Comparison of ENCODE assay signal across 7 cellular contexts in the genomic region with DNA sequence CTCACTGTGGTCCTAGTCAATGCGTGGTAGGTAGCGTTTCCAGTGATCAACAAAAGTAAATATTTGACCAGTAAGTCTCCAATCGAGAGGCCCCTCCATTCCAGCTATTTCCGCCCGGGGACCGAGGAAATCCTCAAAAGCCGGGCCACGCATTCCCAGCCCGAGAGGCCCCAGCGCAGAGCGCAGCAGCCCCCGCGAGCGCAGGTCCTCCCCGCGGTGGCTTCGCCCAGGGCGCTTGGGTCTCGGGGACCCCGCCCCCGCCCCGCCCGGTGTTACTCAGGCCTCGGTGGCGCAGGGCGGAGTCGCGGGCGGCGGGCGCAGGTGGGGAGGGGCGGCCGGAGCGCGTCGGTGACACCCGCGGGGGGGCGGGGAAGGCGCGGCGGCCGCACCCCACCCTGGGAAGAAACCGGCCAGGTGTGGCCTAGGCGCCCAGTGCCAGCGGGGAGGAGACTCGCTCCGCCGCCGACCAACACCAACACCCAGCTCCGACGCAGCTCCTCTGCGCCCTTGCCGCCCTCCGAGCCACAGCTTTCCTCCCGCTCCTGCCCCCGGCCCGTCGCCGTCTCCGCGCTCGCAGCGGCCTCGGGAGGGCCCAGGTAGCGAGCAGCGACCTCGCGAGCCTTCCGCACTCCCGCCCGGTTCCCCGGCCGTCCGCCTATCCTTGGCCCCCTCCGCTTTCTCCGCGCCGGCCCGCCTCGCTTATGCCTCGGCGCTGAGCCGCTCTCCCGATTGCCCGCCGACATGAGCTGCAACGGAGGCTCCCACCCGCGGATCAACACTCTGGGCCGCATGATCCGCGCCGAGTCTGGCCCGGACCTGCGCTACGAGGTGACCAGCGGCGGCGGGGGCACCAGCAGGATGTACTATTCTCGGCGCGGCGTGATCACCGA. TPM values are rescaled to one million over a fixed set of nuclear protein-coding genes. Genes with fewer than 3 reads are reported as not detected.
A peak's percentile ranks its signal among the peaks of the same experiment; 100 is the strongest.
DNase-seq lines count a peak whose midpoint lies in the region; ATAC-seq, FAIRE-seq and TF ChIP-seq lines count a peak whose summit lies in the region.

Gene DSP, plus strand, starts transcription at position 497 of the 890 bp plus-strand sequence. Its CDS starts 245 bp downstream, at position 742.

- no peaks in the 10 kb centered on the region for H3K9me3 ChIP-seq in ovary

- H3K27me3 ChIP-seq in ovary: no peaks in the 10 kb centered on the region

- no peak for TF ChIP-seq EP300 in ovary (IDR thresholded peaks at IDR 0.05)

- H3K36me3 ChIP-seq in ovary: no peaks in the 10 kb centered on the region

- no peak within 1 kb of the TSS for H3K27ac ChIP-seq in ovary

- no peaks in the 10 kb centered on the region for H3K4me1 Mint-ChIP-seq in activated T-helper 17 cell treated with anti-CD3 and anti-CD28 coated beads, Interleukin-2, amount 50 U/mL, for 72 hours

- H3K27me3 Mint-ChIP-seq in activated T-helper 17 cell treated with anti-CD3 and anti-CD28 coated beads, Interleukin-2, amount 50 U/mL, for 72 hours: peaks cover 57% of the 10 kb centered on the region

- H3K4me3 Mint-ChIP-seq in activated T-helper 17 cell treated with anti-CD3 and anti-CD28 coated beads, Interleukin-2, amount 50 U/mL, for 72 hours: peak within 1 kb of the TSS; percentile 68

- H3K4me1 ChIP-seq in ovary (ENCODE audit: insufficient read depth): peaks cover 3% of the 10 kb centered on the region

- intact Hi-C loops in Right ventricle myocardium inferior (cut with DNase I): loop anchor here (1.0 to 2.0 kb wide), 3 partner anchors 19 to 116 kb away; no protein-coding TSS in a partner anchor
- intact Hi-C loops in ovary (cut with DNase I): no loop called here

- FAIRE-seq in H54 (lab: Jason Lieb, UNC): no peak

- peak; percentile 78 for ATAC-seq in activated T-helper 17 cell treated with anti-CD3 and anti-CD28 coated beads, Interleukin-2, amount 50 U/mL, for 72 hours (replicated peaks)
- ATAC-seq in Right ventricle myocardium inferior (peak; percentile 81), GM18498 (IDR thresholded peaks at IDR 0.05; ENCODE audit: unreplicated experiment) (no peak)

- H3K9me3 Mint-ChIP-seq in activated T-helper 17 cell treated with anti-CD3 and anti-CD28 coated beads, Interleukin-2, amount 50 U/mL, for 72 hours: no peaks in the 10 kb centered on the region

- TF ChIP-seq CTCF in GM12865 (IDR thresholded peaks at IDR 0.05; ENCODE audit: insufficient read depth, low read depth, low read length, missing control alignments) (no peak), ovary (IDR thresholded peaks at IDR 0.05) (no peak)

- DNase-seq in GM12865 (ENCODE audit: low read depth) (peak; percentile 9), NCI-H128 (lab: John Stamatoyannopoulos, UW; ENCODE audit: unreplicated experiment) (peak; percentile 44), Right ventricle myocardium inferior (ENCODE audit: missing footprints) (peak; percentile 85), ovary (peak in 4 of 5 donors; percentile 10 to 38 (median 19)), H54 (ENCODE audit: insufficient read length, low spot score) (no peak)

- WGBS in ovary, 3 donors: 0 to 1% (median 0%) methylated on average over 43 to 105 of the region's 105 CpGs

- H3K36me3 Mint-ChIP-seq in activated T-helper 17 cell treated with anti-CD3 and anti-CD28 coated beads, Interleukin-2, amount 50 U/mL, for 72 hours (ENCODE audit: low read depth): no peaks in the 10 kb centered on the region

- no peak within 1 kb of the TSS for H3K27ac Mint-ChIP-seq in activated T-helper 17 cell treated with anti-CD3 and anti-CD28 coated beads, Interleukin-2, amount 50 U/mL, for 72 hours

- TF ChIP-seq POLR2A in ovary (IDR thresholded peaks at IDR 0.05): no peak
- TF ChIP-seq POLR2A in H54 (IDR thresholded peaks at IDR 0.05; ENCODE audit: low read depth, low read length): no peak

- peak within 1 kb of the TSS; percentile 11; the same call in 1 of the 2 replicates for H3K4me3 ChIP-seq in GM12865 (ENCODE audit: low read depth, low read length)
- peak within 1 kb of the TSS; percentile 47 for H3K4me3 ChIP-seq in ovary

RNA-seq across cellular contexts. Expression of gene DSP, which starts in this region (rescaled TPM):
- total RNA-seq in activated T-helper 17 cell treated with anti-CD3 and anti-CD28 coated beads, Interleukin-2, amount 50 U/mL, for 72 hours: under 1 TPM in 1 of 2 donors, not detected in 1; 0.05 TPM
- total RNA-seq in Right ventricle myocardium inferior: 305 TPM
- 10 to 100 TPM in 1 of 7 donors, 1 to 10 TPM in 6; 2.1 to 65.7 (median 6.7) TPM for total RNA-seq in ovary
- polyA plus RNA-seq in ovary: 10 to 100 TPM in 1 of 2 donors, 1 to 10 TPM in 1; 4.4 to 12.7 TPM

Comparison
In these comparisons a context has a peak if more than half of its experiments do, and no peak if none do; other contexts are left out.
1. Peak in ATAC-seq in activated T-helper 17 cell treated with anti-CD3 and anti-CD28 coated beads, Interleukin-2, amount 50 U/mL, for 72 hours; RNA of the gene not detected or under 1 TPM.